ENCODE assay signal across 26 cellular contexts in the genomic region with DNA sequence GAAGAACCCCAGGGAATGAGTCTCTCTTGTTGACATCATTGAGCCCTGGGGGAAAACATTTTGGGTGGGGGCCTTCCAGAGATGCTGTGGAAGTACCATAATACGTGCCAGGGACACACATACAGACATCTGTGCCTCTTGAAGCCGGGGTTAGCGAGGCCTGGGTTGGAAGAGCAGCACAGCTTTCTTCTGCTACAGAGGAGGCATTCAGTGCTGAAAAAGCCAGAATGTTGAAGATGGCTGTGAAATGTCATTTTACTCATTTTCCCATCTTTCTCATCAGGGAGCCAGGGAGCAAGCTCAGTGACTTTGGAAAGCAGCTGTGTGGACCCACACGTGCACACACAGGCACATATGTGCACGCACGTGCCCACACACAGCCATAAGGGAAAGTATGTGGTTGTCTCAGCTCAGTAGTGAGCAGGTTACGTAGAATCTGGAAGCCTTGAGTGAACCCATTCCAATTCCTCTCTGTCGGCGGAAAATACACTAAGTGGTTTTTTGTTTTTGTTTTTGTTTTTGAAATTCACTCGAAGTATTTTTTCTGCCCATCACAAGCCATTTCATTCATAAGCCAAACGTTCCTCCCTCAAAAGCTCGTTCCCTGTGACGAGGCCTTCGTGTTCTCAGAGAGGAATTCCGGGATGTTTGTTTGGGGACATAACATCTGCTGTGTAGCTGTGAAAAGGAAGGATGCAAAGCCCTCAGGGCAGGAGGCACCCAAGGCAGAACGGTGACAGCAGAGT. TPM values are rescaled to one million over a fixed set of nuclear protein-coding genes. Genes with fewer than 3 reads are reported as not detected.
DNase-seq lines count a peak whose midpoint lies in the region; ATAC-seq and TF ChIP-seq lines count a peak whose summit lies in the region.
"Had no signal": no experiment of that assay in that cellular context is flagged by ENCODE, and none has a peak within 500 bp of the region (broad histone marks: within the 10 kb centered on the region; RNA-seq: fewer than 3 reads in every experiment).

No MANE protein-coding gene starts in this region.

- TF ChIP-seq POLR2A in esophagus muscularis mucosa (IDR thresholded peaks at IDR 0.05; ENCODE audit: low read depth), result no peak

- 75% methylated on average over 16 of the region's 16 CpGs for WGBS in esophagus muscularis mucosa

- H3K27me3 Mint-ChIP-seq in CD4-positive, alpha-beta memory T cell, result peaks cover 15 to 22% of the 10 kb centered on the region in 2 donors

- TF ChIP-seq EP300 in esophagus muscularis mucosa (IDR thresholded peaks at IDR 0.05), result peak; percentile 7

- H3K27ac ChIP-seq in HEK293 (ENCODE audit: extremely low read depth, low read depth, low read length) (no peak overlapping the region), esophagus muscularis mucosa (replicated peaks in 1 of 4) (peak overlapping the region in 3 of 4 donors; percentile 35 to 62 (median 57))
- no peak overlapping the region for H3K27ac ChIP-seq in CD4-positive, alpha-beta memory T cell (ENCODE audit: low read depth, low read length)
- H3K27ac ChIP-seq: KMS-11, Peyer's patch, vagina had no signal

- no peak overlapping the region for H3K4me3 ChIP-seq in HEK293 (ENCODE audit: low read depth, low read length)
- no peak overlapping the region for H3K4me3 ChIP-seq in esophagus muscularis mucosa
- no peak overlapping the region for H3K4me3 ChIP-seq in CD4-positive, alpha-beta memory T cell (ENCODE audit: low read length in 2 of 2)
- H3K4me3 ChIP-seq: GM12878, HAP-1, Peyer's patch, vagina had no signal

- CTCF ChIA-PET in HEK293 (lab: Yijun Ruan, JAX), result interaction anchor here (1.4 to 1.5 kb wide), 2 partner anchors 12 to 26 kb away, joined by 3 to 4 read pairs; no protein-coding TSS in a partner anchor
- CTCF ChIA-PET in CD4-positive, alpha-beta memory T cell (lab: Charles Lee; ENCODE audit: partially characterized antibody), result no interaction called here

- H3K9me3 ChIP-seq in HEK293 (ENCODE audit: control insufficient read depth, insufficient read depth, low read depth, low read length) (no peaks in the 10 kb centered on the region), esophagus muscularis mucosa (no peaks in the 10 kb centered on the region)
- no peaks in the 10 kb centered on the region for H3K9me3 ChIP-seq in CD4-positive, alpha-beta memory T cell (ENCODE audit: control insufficient read depth in 1 of 2, low read length in 2 of 2)
- H3K9me3 ChIP-seq: HAP-1, Peyer's patch, vagina had no signal

- H3K27ac Mint-ChIP-seq in CD4-positive, alpha-beta memory T cell, result no peak overlapping the region
- H3K27ac Mint-ChIP-seq in activated naive CD4-positive, alpha-beta T cell treated with anti-CD3 and anti-CD28 coated beads, Interleukin-2, amount 50 U/mL, for 72 hours, result no peak overlapping the region
- H3K27ac Mint-ChIP-seq: activated CD4-positive, alpha-beta T cell treated with anti-CD3 and anti-CD28 coated beads, Interleukin-2, amount 10 ng/mL, durations not matched to agents 7 days and 5 days; activated CD8-positive, alpha-beta memory T cell treated with anti-CD3 and anti-CD28 coated beads, Interleukin-2, amount 10 ng/mL, durations not matched to agents 7 days and 5 days; activated naive CD8-positive, alpha-beta T cell; activated T-helper 1 cell treated with anti-CD3 and anti-CD28 coated beads, Interleukin-12 subunit alpha, Interleukin-12 subunit beta, Interleukin-2, Interleukin-4 antibody, amounts not matched to agents 30 ng/mL and 10 ng/mL and 1 ng/mL, durations not matched to agents 14 hours and 24 hours and 36 hours; naive thymus-derived CD4-positive, alpha-beta T cell; T-helper 17 cell had no signal

- H3K4me1 ChIP-seq in HEK293 (ENCODE audit: control insufficient read depth, insufficient read depth, low read length) (peaks cover 3% of the 10 kb centered on the region), esophagus muscularis mucosa (peaks cover 9 to 15% (median 12%) of the 10 kb centered on the region in 4 donors)
- H3K4me1 ChIP-seq in CD4-positive, alpha-beta memory T cell (ENCODE audit: insufficient read depth, low read length), result peaks cover 17% of the 10 kb centered on the region
- H3K4me1 ChIP-seq: HAP-1 had no signal

- peaks cover 0 to 2% (median 0%) of the 10 kb centered on the region in 8 donors for H3K9me3 Mint-ChIP-seq in CD4-positive, alpha-beta memory T cell
- no peaks in the 10 kb centered on the region for H3K9me3 Mint-ChIP-seq in activated naive CD4-positive, alpha-beta T cell treated with anti-CD3 and anti-CD28 coated beads, Interleukin-2, amount 50 U/mL, for 72 hours
- H3K9me3 Mint-ChIP-seq: activated CD4-positive, alpha-beta T cell treated with anti-CD3 and anti-CD28 coated beads, Interleukin-2, amount 10 ng/mL, durations not matched to agents 7 days and 5 days; activated T-helper 1 cell treated with anti-CD3 and anti-CD28 coated beads, Interleukin-12 subunit alpha, Interleukin-12 subunit beta, Interleukin-2, Interleukin-4 antibody, amounts not matched to agents 30 ng/mL and 10 ng/mL and 1 ng/mL, durations not matched to agents 14 hours and 24 hours and 36 hours had no signal

- H3K36me3 ChIP-seq in HEK293 (ENCODE audit: control insufficient read depth in 2 of 2, insufficient read depth in 1 of 2, low read length in 2 of 2) (no peaks in the 10 kb centered on the region), esophagus muscularis mucosa (no peaks in the 10 kb centered on the region)
- H3K36me3 ChIP-seq in CD4-positive, alpha-beta memory T cell (ENCODE audit: insufficient read depth, low read length), result no peaks in the 10 kb centered on the region
- H3K36me3 ChIP-seq: HAP-1, Peyer's patch, vagina had no signal

- H3K4me3 Mint-ChIP-seq in CD4-positive, alpha-beta memory T cell, result no peak overlapping the region
- H3K4me3 Mint-ChIP-seq: activated CD4-positive, alpha-beta T cell treated with anti-CD3 and anti-CD28 coated beads, Interleukin-2, amount 10 ng/mL, durations not matched to agents 7 days and 5 days; activated CD8-positive, alpha-beta memory T cell treated with anti-CD3 and anti-CD28 coated beads, Interleukin-2, amount 10 ng/mL, durations not matched to agents 7 days and 5 days; activated naive CD8-positive, alpha-beta T cell; activated T-helper 1 cell treated with anti-CD3 and anti-CD28 coated beads, Interleukin-12 subunit alpha, Interleukin-12 subunit beta, Interleukin-2, Interleukin-4 antibody, amounts not matched to agents 30 ng/mL and 10 ng/mL and 1 ng/mL, durations not matched to agents 14 hours and 24 hours and 36 hours; T-helper 17 cell had no signal

- peak; percentile 72 for ATAC-seq in sciatic nerve
- no peak for ATAC-seq in activated naive CD4-positive, alpha-beta T cell treated with anti-CD3 and anti-CD28 coated beads, Interleukin-2, amount 50 U/mL, for 72 hours
- ATAC-seq: activated CD8-positive, alpha-beta memory T cell treated with anti-CD3 and anti-CD28 coated beads, Interleukin-2, amount 10 ng/mL, durations not matched to agents 7 days and 5 days; esophagus mucosa; GM12878; naive thymus-derived CD4-positive, alpha-beta T cell; right cardiac atrium; T-helper 17 cell had no signal

- TF ChIP-seq CTCF in HEK293 (tag by site-specific recombination; IDR thresholded peaks at IDR 0.05), result no peak
- no peak for TF ChIP-seq CTCF in esophagus muscularis mucosa (IDR thresholded peaks at IDR 0.05)

- intact Hi-C loops in esophagus muscularis mucosa (cut with DNase I) (no loop called here), sciatic nerve (cut with DNase I) (no loop called here)
- intact Hi-C loops in CD4-positive, alpha-beta memory T cell (cut with micrococcal nuclease), result no loop called here

- H3K27me3 ChIP-seq in esophagus muscularis mucosa, result peaks cover 0 to 45% (median 0%) of the 10 kb centered on the region in 4 donors
- H3K27me3 ChIP-seq in CD4-positive, alpha-beta memory T cell (ENCODE audit: insufficient read depth, low read length), result no peaks in the 10 kb centered on the region
- H3K27me3 ChIP-seq: Peyer's patch, vagina had no signal

- DNase-seq in NCI-H2171 (lab: John Stamatoyannopoulos, UW) (peak; percentile 12), esophagus muscularis mucosa (ENCODE audit: extremely low spot score) (no peak), sciatic nerve (ENCODE audit: low spot score) (peak; percentile 53), activated T-cell treated with anti-CD3 and anti-CD28 coated beads for 4 hours (no peak)
- DNase-seq in CD4-positive, alpha-beta memory T cell, result no peak
- no peak for DNase-seq in activated naive CD4-positive, alpha-beta T cell treated with anti-CD3 and anti-CD28 coated beads, Interleukin-2, amount 50 U/mL, for 72 hours (ENCODE audit: low spot score in 2 of 2)
- DNase-seq: activated CD4-positive, alpha-beta T cell treated with anti-CD3 and anti-CD28 coated beads, Interleukin-2, amount 10 ng/mL, durations not matched to agents 7 days and 5 days; activated CD8-positive, alpha-beta memory T cell treated with anti-CD3 and anti-CD28 coated beads, Interleukin-2, amount 10 ng/mL, durations not matched to agents 7 days and 5 days; DND-41; effector memory CD4-positive, alpha-beta T cell; naive thymus-derived CD4-positive, alpha-beta T cell; NCI-H1436 treated with DMSO at 0.1 percent for 48 hours; NCI-H2227 treated with DMSO at 0.1 percent for 48 hours; Peyer's patch; right cardiac atrium; stimulated activated CD4-positive, alpha-beta T cell treated with anti-CD3 and anti-CD28 coated beads, Interleukin-15, amount 100 ng/mL, for 24 hours; stimulated activated CD8-positive, alpha-beta memory T cell treated with anti-CD3 and anti-CD28 coated beads, Interleukin-4, amount 100 ng/mL, for 48 hours; T-helper 17 cell had no signal

- H3K36me3 Mint-ChIP-seq in CD4-positive, alpha-beta memory T cell, result no peaks in the 10 kb centered on the region
- H3K36me3 Mint-ChIP-seq in activated naive CD4-positive, alpha-beta T cell treated with anti-CD3 and anti-CD28 coated beads, Interleukin-2, amount 50 U/mL, for 72 hours, result no peaks in the 10 kb centered on the region
- H3K36me3 Mint-ChIP-seq: activated CD8-positive, alpha-beta memory T cell treated with anti-CD3 and anti-CD28 coated beads, Interleukin-2, amount 10 ng/mL, durations not matched to agents 7 days and 5 days; activated naive CD8-positive, alpha-beta T cell had no signal

- POLR2A ChIA-PET in HEK293 (lab: Yijun Ruan, JAX), result no interaction called here
- POLR2A ChIA-PET in CD4-positive, alpha-beta memory T cell (lab: Charles Lee; ENCODE audit: partially characterized antibody), result no interaction called here

- H3K4me1 Mint-ChIP-seq in CD4-positive, alpha-beta memory T cell, result peaks cover 8 to 19% (median 14%) of the 10 kb centered on the region in 4 donors

TF ChIP-seq in HEK293, 187 proteins besides CTCF, POLR2A, EP300 and RAD21:
- 0 out of 2 replicates have a peak, but pooled peaks have one; percentile 16 for TF ChIP-seq PRDM1 (tag by site-specific recombination; IDR thresholded peaks at IDR 0.05)
- 0 out of 2 replicates have a peak, but pooled peaks have one; percentile 16 for TF ChIP-seq ZNF600 (tag by site-specific recombination; IDR thresholded peaks at IDR 0.05)
- TF ChIP-seq ZBTB1 (tag by site-specific recombination; IDR thresholded peaks at IDR 0.05), result no peak

RNA-seq across cellular contexts. Expression of a gene that starts 29.2 kb away (rescaled TPM):
- 1 to 10 TPM; 4.6 to 8.2 (median 6.7) TPM for total RNA-seq in esophagus muscularis mucosa
- total RNA-seq in sciatic nerve, result 22.6 TPM
- 1 to 10 TPM; 2.0 to 2.3 TPM for total RNA-seq in CD4-positive, alpha-beta memory T cell
- under 1 TPM; 0.05 to 0.37 TPM for polyA plus RNA-seq in CD4-positive, alpha-beta memory T cell
- total RNA-seq in activated naive CD4-positive, alpha-beta T cell treated with anti-CD3 and anti-CD28 coated beads, Interleukin-2, amount 50 U/mL, for 72 hours, result 1 to 10 TPM; 5.6 TPM

Comparison
In these comparisons a context has a peak if more than half of its experiments do, and no peak if none do; other contexts are left out.
1. H3K27ac ChIP-seq: peak in esophagus muscularis mucosa (3 of 4); none in HEK293 (single experiment) and CD4-positive, alpha-beta memory T cell (single experiment).
2. DNase-seq: peak in NCI-H2171 (single experiment) and sciatic nerve (single experiment); none in esophagus muscularis mucosa (single experiment), activated T-cell treated with anti-CD3 and anti-CD28 coated beads for 4 hours (single experiment), CD4-positive, alpha-beta memory T cell (0 of 5) and activated naive CD4-positive, alpha-beta T cell treated with anti-CD3 and anti-CD28 coated beads, Interleukin-2, amount 50 U/mL, for 72 hours (0 of 2).